Comparison of ENCODE assay signal across 25 cellular contexts in genomic region chr11:44694443-44694842, GRCh38. TPM values are rescaled to one million over a fixed set of nuclear protein-coding genes. Genes with fewer than 3 reads are reported as not detected.
A peak's percentile ranks its signal among the peaks of the same experiment; 100 is the strongest.
DNase-seq lines count a peak whose midpoint lies in the region; ATAC-seq and TF ChIP-seq lines count a peak whose summit lies in the region.
"Had no signal": no experiment of that assay in that cellular context is flagged by ENCODE, and none has a peak within 500 bp of the region (broad histone marks: within the 10 kb centered on the region; RNA-seq: fewer than 3 reads in every experiment).

No MANE protein-coding gene starts in this region.

- no peaks in the 10 kb centered on the region for H3K9me2 ChIP-seq in MM.1S (replicated peaks; ENCODE audit: insufficient read depth, low read length)

- no peaks in the 10 kb centered on the region for H3K27me3 ChIP-seq in MM.1S (replicated peaks; ENCODE audit: insufficient read depth, low read length)
- H3K27me3 ChIP-seq in spleen (replicated peaks in 1 of 7): peaks cover 0 to 4% (median 0%) of the 10 kb centered on the region in 7 donors
- H3K27me3 ChIP-seq: gastroesophageal sphincter had no signal

- DNase-seq in activated naive CD4-positive, alpha-beta T cell treated with Interleukin-2 at 50 U/mL for 16 hours: peak; percentile 4
- no peak for DNase-seq in activated naive CD4-positive, alpha-beta T cell treated with anti-CD3 and anti-CD28 coated beads for 36 hours
- DNase-seq in MM.1S: peak; percentile 26
- peak; percentile 39 for DNase-seq in spleen
- no peak for DNase-seq in Calu3
- no peak for DNase-seq in LoVo (ENCODE audit: low spot score)
- DNase-seq in NCI-H82 treated with DMSO at 0.1 percent for 48 hours (lab: John Stamatoyannopoulos, UW; ENCODE audit: unreplicated experiment): no peak
- DNase-seq: activated CD4-positive, alpha-beta T cell treated with anti-CD3 and anti-CD28 coated beads, Interleukin-2, amount 50 U/mL, for 4 hours; activated CD4-positive, CD25-positive, alpha-beta regulatory T cell; activated effector memory CD4-positive, alpha-beta T cell treated with anti-CD3 and anti-CD28 coated beads, Interleukin-2, amount 50 U/mL, for 16 hours; AML-193; hypothalamus; NCI-H146; NCI-H510A; NK-92 treated with Interleukin-12 subunit alpha and Interleukin-12 subunit beta, amount 100 ng/mL, for 24 hours; SIG-M5; stimulated activated CD4-positive, alpha-beta T cell treated with anti-CD3 and anti-CD28 coated beads, Interleukin-1b, Interleukin-23, amount 100 ng/mL, for 48 hours; SW 1271; trophoblast cell had no signal

- H3K4me1 Mint-ChIP-seq in activated naive CD4-positive, alpha-beta T cell treated with anti-CD3 and anti-CD28 coated beads for 36 hours (ENCODE audit: low read depth): peaks cover 6% of the 10 kb centered on the region
- peaks cover 11% of the 10 kb centered on the region for H3K4me1 Mint-ChIP-seq in activated T-helper 17 cell treated with anti-CD3 and anti-CD28 coated beads, Interleukin-2, amount 50 U/mL, for 72 hours
- no peaks in the 10 kb centered on the region for H3K4me1 Mint-ChIP-seq in Calu3 (ENCODE audit: low read depth, unreplicated experiment)

- H3K9me3 Mint-ChIP-seq in activated naive CD4-positive, alpha-beta T cell treated with anti-CD3 and anti-CD28 coated beads for 36 hours: no peaks in the 10 kb centered on the region
- no peaks in the 10 kb centered on the region for H3K9me3 Mint-ChIP-seq in activated T-helper 17 cell treated with anti-CD3 and anti-CD28 coated beads, Interleukin-2, amount 50 U/mL, for 72 hours
- no peaks in the 10 kb centered on the region for H3K9me3 Mint-ChIP-seq in Calu3 (ENCODE audit: low read depth, unreplicated experiment)

- CTCF ChIA-PET in activated naive CD4-positive, alpha-beta T cell treated with anti-CD3 and anti-CD28 coated beads for 36 hours (lab: Charles Lee): interaction anchor here (1.5 kb wide), 1 partner anchor 12 kb away, joined by 3 read pairs; no protein-coding TSS in a partner anchor
- CTCF ChIA-PET in Calu3 (lab: Charles Lee): no interaction called here

- H3K4me3 ChIP-seq in MM.1S (ENCODE audit: low read length) (no peak overlapping the region), spleen (no peak overlapping the region)
- H3K4me3 ChIP-seq: A549, gastroesophageal sphincter had no signal

- H3K4me2 ChIP-seq in MM.1S (ENCODE audit: low read depth, low read length): peak overlapping the region; percentile 26; the same call in 1 of the 2 replicates
- H3K4me2 ChIP-seq: A549 had no signal

- H3K36me3 Mint-ChIP-seq in activated naive CD4-positive, alpha-beta T cell treated with anti-CD3 and anti-CD28 coated beads for 36 hours (ENCODE audit: low read depth): no peaks in the 10 kb centered on the region
- no peaks in the 10 kb centered on the region for H3K36me3 Mint-ChIP-seq in activated T-helper 17 cell treated with anti-CD3 and anti-CD28 coated beads, Interleukin-2, amount 50 U/mL, for 72 hours (ENCODE audit: low read depth)
- no peaks in the 10 kb centered on the region for H3K36me3 Mint-ChIP-seq in Calu3 (ENCODE audit: insufficient read depth, unreplicated experiment)

- H3F3A ChIP-seq in MM.1S (ENCODE audit: insufficient read depth, low read length): no peaks in the 10 kb centered on the region

- no peaks in the 10 kb centered on the region for H3K27me3 Mint-ChIP-seq in activated naive CD4-positive, alpha-beta T cell treated with anti-CD3 and anti-CD28 coated beads for 36 hours (ENCODE audit: low read depth)
- peaks cover 4% of the 10 kb centered on the region for H3K27me3 Mint-ChIP-seq in activated T-helper 17 cell treated with anti-CD3 and anti-CD28 coated beads, Interleukin-2, amount 50 U/mL, for 72 hours
- peaks cover 22% of the 10 kb centered on the region for H3K27me3 Mint-ChIP-seq in Calu3 (ENCODE audit: unreplicated experiment)

- peak overlapping the region; percentile 6; the same call in 1 of the 2 replicates for H2AFZ ChIP-seq in MM.1S (ENCODE audit: low read length)

- 77 to 87% (median 82%) methylated on average over 12 of the region's 12 CpGs for WGBS in spleen, 5 donors

- no TSS peak for BruUV-seq in Calu3 (replicated peaks; lab: Mats Ljungman, UMichigan)

- ATAC-seq in activated T-helper 17 cell treated with anti-CD3 and anti-CD28 coated beads, Interleukin-2, amount 50 U/mL, for 72 hours (replicated peaks): no peak
- ATAC-seq: gastroesophageal sphincter, left lobe of liver, Panc1 had no signal

- H3K79me2 ChIP-seq in MM.1S (ENCODE audit: low read length): no peaks in the 10 kb centered on the region

- intact Hi-C loops in activated naive CD4-positive, alpha-beta T cell treated with anti-CD3 and anti-CD28 coated beads for 36 hours (cut with micrococcal nuclease): no loop called here
- intact Hi-C loops in spleen (cut with DNase I; ENCODE audit: low total_unique reads) (no loop called here), Calu3 (cut with micrococcal nuclease; ENCODE audit: unreplicated experiment) (no loop called here)

- no peak overlapping the region for H3K9ac ChIP-seq in MM.1S (ENCODE audit: low read length)

- no peaks in the 10 kb centered on the region for H3K4me1 ChIP-seq in MM.1S (ENCODE audit: low read length)
- H3K4me1 ChIP-seq in spleen: no peaks in the 10 kb centered on the region
- H3K4me1 ChIP-seq: A549, gastroesophageal sphincter had no signal

- H3K27ac ChIP-seq in MM.1S (ENCODE audit: low read length) (no peak overlapping the region), spleen (no peak overlapping the region)
- H3K27ac ChIP-seq: A549, gastroesophageal sphincter had no signal

- no peak overlapping the region for H3K4me3 Mint-ChIP-seq in activated naive CD4-positive, alpha-beta T cell treated with anti-CD3 and anti-CD28 coated beads for 36 hours
- peak overlapping the region; percentile 25 for H3K4me3 Mint-ChIP-seq in activated T-helper 17 cell treated with anti-CD3 and anti-CD28 coated beads, Interleukin-2, amount 50 U/mL, for 72 hours
- H3K4me3 Mint-ChIP-seq in Calu3 (ENCODE audit: low read depth, unreplicated experiment): no peak overlapping the region

- TF ChIP-seq CTCF in MM.1S (IDR thresholded peaks at IDR 0.05; ENCODE audit: low read length) (no peak), spleen (IDR thresholded peaks at IDR 0.05 in 8 of 11, conservative IDR thresholded peaks at IDR 0.05 in 3 of 11) (no peak), Calu3 (IDR thresholded peaks at IDR 0.05; ENCODE audit: unreplicated experiment) (no peak)

- H3K36me3 ChIP-seq in MM.1S (replicated peaks; ENCODE audit: insufficient read depth, low read length) (no peaks in the 10 kb centered on the region), spleen (no peaks in the 10 kb centered on the region)
- H3K36me3 ChIP-seq: gastroesophageal sphincter had no signal

- no peak overlapping the region for H3K27ac Mint-ChIP-seq in activated naive CD4-positive, alpha-beta T cell treated with anti-CD3 and anti-CD28 coated beads for 36 hours
- peak overlapping the region; percentile 76 for H3K27ac Mint-ChIP-seq in activated T-helper 17 cell treated with anti-CD3 and anti-CD28 coated beads, Interleukin-2, amount 50 U/mL, for 72 hours
- no peak overlapping the region for H3K27ac Mint-ChIP-seq in Calu3 (ENCODE audit: unreplicated experiment)

- no peaks in the 10 kb centered on the region for H4K20me1 ChIP-seq in MM.1S (ENCODE audit: insufficient read depth, low read length)

- TF ChIP-seq POLR2A in spleen (IDR thresholded peaks at IDR 0.05): no peak

- H3K9me3 ChIP-seq in MM.1S (replicated peaks; ENCODE audit: insufficient read depth, low read length) (no peaks in the 10 kb centered on the region), spleen (peaks cover 0 to under 1% (median 0%) of the 10 kb centered on the region in 8 donors)
- H3K9me3 ChIP-seq: A549, gastroesophageal sphincter had no signal

RNA-seq across cellular contexts. Expression of gene TSPAN18, which starts 32.3 kb away (rescaled TPM):
- 1 to 10 TPM; 7.3 to 8.4 TPM for total RNA-seq in activated naive CD4-positive, alpha-beta T cell treated with anti-CD3 and anti-CD28 coated beads for 36 hours
- 1 to 10 TPM; 3.3 to 3.9 TPM for total RNA-seq in activated T-helper 17 cell treated with anti-CD3 and anti-CD28 coated beads, Interleukin-2, amount 50 U/mL, for 72 hours
- total RNA-seq in spleen: 10 to 100 TPM; 16.5 to 47.5 (median 24.0) TPM
- polyA plus RNA-seq in spleen: 1 to 10 TPM; 2.1 to 7.9 (median 3.1) TPM
- 0.51 TPM in 1 of 2 replicates, not detected in the other for total RNA-seq in Calu3 (2022)
- total RNA-seq: fibroblast of lung had no signal

Comparison
In these comparisons a context has a peak if more than half of its experiments do, and no peak if none do; other contexts are left out.
1. DNase-seq: peak in activated naive CD4-positive, alpha-beta T cell treated with Interleukin-2 at 50 U/mL for 16 hours (single experiment), MM.1S (single experiment) and spleen (single experiment); none in activated naive CD4-positive, alpha-beta T cell treated with anti-CD3 and anti-CD28 coated beads for 36 hours (single experiment), Calu3 (single experiment), LoVo (single experiment) and NCI-H82 treated with DMSO at 0.1 percent for 48 hours (single experiment).